8 cellular contexts compared by ENCODE assay signal in genomic region chr2:70088508-70089219, GRCh38. TPM values are rescaled to one million over a fixed set of nuclear protein-coding genes. Genes with fewer than 3 reads are reported as not detected.
A peak's percentile ranks its signal among the peaks of the same experiment; 100 is the strongest.
DNase-seq lines count a peak whose midpoint lies in the region; ATAC-seq, FAIRE-seq and TF ChIP-seq lines count a peak whose summit lies in the region.

No MANE protein-coding gene starts in this region.

- dilution Hi-C loops in endothelial cell of umbilical vein (cut with MboI; ENCODE audit: extremely low pct_ligation_motif_present, low sequenced_read_pairs) = no loop called here

- H3K4me2 ChIP-seq in PC-9 = peak overlapping the region; percentile 81
- peak overlapping the region; percentile 98 for H3K4me2 ChIP-seq in endothelial cell of umbilical vein (ENCODE audit: insufficient read depth, low read length)

- H2AFZ ChIP-seq in PC-9 = no peak overlapping the region
- H2AFZ ChIP-seq in endothelial cell of umbilical vein (ENCODE audit: low read depth, low read length) = no peak overlapping the region

- CTCF ChIA-PET in PC-9 (lab: Charles Lee) = no interaction called here
- CTCF ChIA-PET in endothelial cell of umbilical vein (lab: Charles Lee) = interaction anchor here (0.9 kb wide), 1 partner anchor 30 kb away, joined by 3 read pairs; no protein-coding TSS in a partner anchor

- peak overlapping the region; percentile 99 for H3K27ac Mint-ChIP-seq in progenitor cell of endocrine pancreas

- H4K20me1 ChIP-seq in PC-9 (ENCODE audit: insufficient read depth) (no peaks in the 10 kb centered on the region), endothelial cell of umbilical vein (replicated peaks; ENCODE audit: control insufficient read depth, extremely low read depth, insufficient read depth, low read length) (no peaks in the 10 kb centered on the region)

- ATAC-seq in GM21825 (IDR thresholded peaks at IDR 0.05; ENCODE audit: unreplicated experiment) (no peak), sciatic nerve (no peak), HG02938 (IDR thresholded peaks at IDR 0.05; ENCODE audit: unreplicated experiment) (no peak)

- H3K9me3 Mint-ChIP-seq in progenitor cell of endocrine pancreas (ENCODE audit: low read depth) = no peaks in the 10 kb centered on the region

- TF ChIP-seq POLR2A in endothelial cell of umbilical vein (IDR thresholded peaks at IDR 0.05; ENCODE audit: low read depth, low read length) = peak; percentile 50

- H3K79me2 ChIP-seq in PC-9 (ENCODE audit: low read depth) (peaks cover 42% of the 10 kb centered on the region), endothelial cell of umbilical vein (ENCODE audit: control insufficient read depth, insufficient read depth, low read length) (peaks cover 27% of the 10 kb centered on the region)

- H3K27me3 ChIP-seq in PC-9 (ENCODE audit: insufficient read depth, low read depth) = no peaks in the 10 kb centered on the region
- no peaks in the 10 kb centered on the region for H3K27me3 ChIP-seq in endothelial cell of umbilical vein (ENCODE audit: control insufficient read depth in 2 of 2, insufficient read depth in 2 of 2, low read length in 2 of 2)

- H3K9me1 ChIP-seq in endothelial cell of umbilical vein (replicated peaks; ENCODE audit: control insufficient read depth, extremely low read depth, insufficient read depth, low read length) = no peaks in the 10 kb centered on the region

- no peaks in the 10 kb centered on the region for H3K9me3 ChIP-seq in PC-9 (ENCODE audit: insufficient read depth, low read depth)
- H3K9me3 ChIP-seq in endothelial cell of umbilical vein (replicated peaks; ENCODE audit: control insufficient read depth, insufficient read depth, low read length) = no peaks in the 10 kb centered on the region

- H3K9me2 ChIP-seq in PC-9 (ENCODE audit: insufficient read depth) = no peaks in the 10 kb centered on the region

- H3K9ac ChIP-seq in endothelial cell of umbilical vein (replicated peaks; ENCODE audit: extremely low read depth, insufficient read depth, low read length) = peak overlapping the region; percentile 94

- intact Hi-C loops in PC-9 (cut with micrococcal nuclease; ENCODE audit: unreplicated experiment) (loop anchor here (1.0 to 5.0 kb wide), 3 partner anchors 20 to 104 kb away; partner anchors contain the start of gene C2orf42), endothelial cell of umbilical vein (cut with micrococcal nuclease) (loop anchor here (5.0 kb wide), 1 partner anchor 159 kb away; the partner anchor contains the start of gene TIA1), sciatic nerve (cut with DNase I) (loop anchor here (5.0 kb wide), 2 partner anchors 34 to 54 kb away; no protein-coding TSS in a partner anchor)

- H3K4me1 ChIP-seq in PC-9 (replicated peaks; ENCODE audit: insufficient read depth) (peaks cover 34% of the 10 kb centered on the region), endothelial cell of umbilical vein (ENCODE audit: control insufficient read depth, extremely low read depth, insufficient read depth, low read length) (peaks cover 29% of the 10 kb centered on the region)

- BruUV-seq in PC-9 (replicated peaks; lab: Mats Ljungman, UMichigan) = no TSS peak
- no TSS peak for BruUV-seq in endothelial cell of umbilical vein (replicated peaks; lab: Mats Ljungman, UMichigan)

- peaks cover 56% of the 10 kb centered on the region for H3F3A ChIP-seq in PC-9 (ENCODE audit: insufficient read depth, low read depth)

- H3K4me3 ChIP-seq in PC-9 (peak overlapping the region; percentile 98), endothelial cell of umbilical vein (replicated peaks in 1 of 3; ENCODE audit: insufficient read depth in 1 of 3, low read depth in 1 of 3, low read length in 3 of 3) (peak overlapping the region; percentile 90 to 93 (median 91))

- POLR2A ChIA-PET in PC-9 (lab: Charles Lee; ENCODE audit: unreplicated experiment) = interaction anchor here (0.5 to 1.0 kb wide), 8 partner anchors 20 to 205 kb away, joined by 3 to 8 read pairs (median 4); no protein-coding TSS in a partner anchor
- POLR2A ChIA-PET in endothelial cell of umbilical vein (lab: Charles Lee) = interaction anchor here (1.1 to 3.1 kb wide), 5 partner anchors 35 to 174 kb away, joined by 3 to 15 read pairs (median 7); partner anchors contain the start of gene MXD1

- peaks cover 28% of the 10 kb centered on the region for H3K4me1 Mint-ChIP-seq in progenitor cell of endocrine pancreas (ENCODE audit: low read depth)

- H3K36me3 Mint-ChIP-seq in progenitor cell of endocrine pancreas (ENCODE audit: insufficient read depth) = peaks cover 23% of the 10 kb centered on the region

- peak; percentile 40 to 55 for DNase-seq in NCI-H524 (lab: John Stamatoyannopoulos, UW)
- no peak for DNase-seq in NCI-H524 treated with DMSO at 0.1 percent for 48 hours (lab: John Stamatoyannopoulos, UW)
- no peak for DNase-seq in PC-9
- no peak for DNase-seq in endothelial cell of umbilical vein (ENCODE audit: low read depth, low spot score)
- DNase-seq in progenitor cell of endocrine pancreas (ENCODE audit: low spot score, unreplicated experiment) = no peak
- no peak for DNase-seq in sciatic nerve (ENCODE audit: low spot score)

- TF ChIP-seq CTCF in PC-9 (conservative IDR thresholded peaks at IDR 0.05) (no peak), endothelial cell of umbilical vein (IDR thresholded peaks at IDR 0.05; ENCODE audit: extremely low read depth in 1 of 2, insufficient read depth in 1 of 2, low read depth in 1 of 2, low read length in 2 of 2) (no peak), progenitor cell of endocrine pancreas (IDR thresholded peaks at IDR 0.05; ENCODE audit: unreplicated experiment) (no peak)

- H3K36me3 ChIP-seq in PC-9 (ENCODE audit: low read depth) (peaks cover 24% of the 10 kb centered on the region), endothelial cell of umbilical vein (ENCODE audit: control insufficient read depth in 2 of 2, extremely low read depth in 1 of 2, insufficient read depth in 2 of 2, low read length in 2 of 2) (peaks cover 3 to 4% of the 10 kb centered on the region in 2 experiments)

- H3K27ac ChIP-seq in PC-9 (peak overlapping the region; percentile 100), endothelial cell of umbilical vein (ENCODE audit: insufficient read depth, low read depth, low read length) (peak overlapping the region; percentile 90)

- H3K4me3 Mint-ChIP-seq in progenitor cell of endocrine pancreas (ENCODE audit: low read depth) = peak overlapping the region; percentile 98

- no peaks in the 10 kb centered on the region for H3K27me3 Mint-ChIP-seq in progenitor cell of endocrine pancreas

- FAIRE-seq in endothelial cell of umbilical vein (lab: Jason Lieb, UNC) = peak; percentile 31

TF ChIP-seq in endothelial cell of umbilical vein, 7 proteins besides CTCF, POLR2A, EP300 and RAD21:
- TF ChIP-seq POLR2AphosphoS5 (IDR thresholded peaks at IDR 0.05; ENCODE audit: insufficient read depth, low read depth, low read length) = peak; percentile 42
- no peak for TF ChIP-seq EZH2 (IDR thresholded peaks at IDR 0.05; ENCODE audit: borderline replicate concordance, low read depth, low read length, severe bottlenecking)

RNA-seq across cellular contexts. Expression of gene PCBP1, which starts 1.4 kb away (rescaled TPM):
- total RNA-seq in PC-9 (2021) (148 and 227 TPM in 2 replicates), endothelial cell of umbilical vein (342 and 360 TPM in 2 replicates), progenitor cell of endocrine pancreas (295 and 305 TPM in 2 replicates), sciatic nerve (285 TPM)
- 181 and 196 TPM in 2 replicates for polyA plus RNA-seq in endothelial cell of umbilical vein
- 162 and 170 TPM in 2 replicates for polyA plus RNA-seq in endothelial cell of umbilical vein (2011; cell fraction: cytosol; rRNA removed)
- 77.1 and 86.7 TPM in 2 replicates for polyA plus RNA-seq in endothelial cell of umbilical vein (2011; cell fraction: nucleus; rRNA removed)
- polyA plus RNA-seq in endothelial cell of umbilical vein (2012) = 304 and 311 TPM in 2 replicates
- 98.7 and 112 TPM in 2 replicates for polyA minus RNA-seq in endothelial cell of umbilical vein
- 89.6 TPM for polyA minus RNA-seq in endothelial cell of umbilical vein (2011; cell fraction: cytosol; rRNA and poly(A)+ RNA removed)
- 37.1 and 39.4 TPM in 2 replicates for polyA minus RNA-seq in endothelial cell of umbilical vein (2011; cell fraction: nucleus; rRNA and poly(A)+ RNA removed)

Comparison
In these comparisons a context has a peak if more than half of its experiments do, and no peak if none do; other contexts are left out.
1. DNase-seq: peak in NCI-H524 (2 of 2); none in NCI-H524 treated with DMSO at 0.1 percent for 48 hours (single experiment), PC-9 (0 of 2), endothelial cell of umbilical vein (single experiment), progenitor cell of endocrine pancreas (single experiment) and sciatic nerve (single experiment).